ENCODE assay signal across 1 cellular context in the genomic region with DNA sequence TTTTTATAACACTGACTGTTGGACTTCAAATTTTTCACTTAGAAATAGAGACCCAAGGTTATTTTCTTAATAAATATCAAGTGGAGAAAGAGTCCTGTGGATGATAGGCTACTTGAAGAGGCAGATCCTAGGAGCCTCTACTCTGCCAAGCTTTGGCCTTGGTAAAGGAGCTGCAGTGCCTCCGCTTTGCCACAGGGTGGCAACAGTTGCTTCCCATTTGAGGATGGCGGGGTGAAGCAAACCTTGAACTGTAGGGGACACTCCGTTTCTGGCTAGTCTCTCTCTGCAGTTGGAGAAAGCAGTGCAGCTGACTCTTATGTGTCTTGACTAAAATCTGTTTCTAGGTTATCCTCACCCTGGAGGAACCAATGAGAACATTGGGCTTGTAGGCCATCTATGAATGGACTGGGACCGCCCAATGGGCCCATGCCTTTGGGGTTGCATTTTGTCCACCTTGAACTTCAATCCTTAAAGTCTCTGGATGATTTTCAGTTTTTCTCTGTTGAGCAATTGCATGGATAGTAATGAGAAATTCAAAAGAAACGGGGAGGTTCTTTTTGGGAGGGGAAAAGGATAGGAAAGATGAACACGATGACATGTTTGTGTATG.
TF ChIP-seq lines count a peak whose summit lies in the region.

No MANE protein-coding gene starts in this region.

TF ChIP-seq in endothelial cell of umbilical vein, 7 proteins besides CTCF, POLR2A, EP300 and RAD21 (continued from another document):
- TF ChIP-seq POLR2AphosphoS5 (IDR thresholded peaks at IDR 0.05; ENCODE audit: insufficient read depth, low read depth, low read length) (no peak), EZH2 (IDR thresholded peaks at IDR 0.05; ENCODE audit: borderline replicate concordance, low read depth, low read length, severe bottlenecking) (no peak), MYC (IDR thresholded peaks at IDR 0.05; ENCODE audit: low read depth, low read length) (no peak), FOS (IDR thresholded peaks at IDR 0.05; ENCODE audit: borderline replicate concordance, insufficient read depth, low read length) (no peak)
